8 cellular contexts compared by ENCODE assay signal in the genomic region with DNA sequence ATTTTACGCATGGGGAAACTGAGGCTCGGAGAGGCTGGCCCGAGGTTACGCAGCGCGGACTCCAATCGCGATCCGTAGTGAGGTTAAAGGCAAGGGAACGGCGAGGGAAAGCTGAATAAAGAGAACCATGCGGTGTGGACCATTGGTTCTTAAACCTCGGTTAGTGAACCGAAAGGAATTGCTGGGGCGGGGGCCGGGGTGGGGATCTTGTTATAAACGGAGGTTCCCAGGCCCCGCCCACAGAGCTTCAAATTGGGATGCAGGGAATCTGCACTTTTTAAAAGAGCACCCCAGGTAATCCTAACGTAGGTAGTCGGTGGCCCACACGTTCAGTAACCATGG. TPM values are rescaled to one million over a fixed set of nuclear protein-coding genes. Genes with fewer than 3 reads are reported as not detected.
DNase-seq lines count a peak whose midpoint lies in the region; ATAC-seq, FAIRE-seq and TF ChIP-seq lines count a peak whose summit lies in the region.

No MANE protein-coding gene starts in this region.

- H3K9ac ChIP-seq in keratinocyte (ENCODE audit: control insufficient read depth, extremely low read depth, insufficient read depth, low read length) = peak overlapping the region; percentile 88

- no peaks in the 10 kb centered on the region for H3K9me3 Mint-ChIP-seq in activated T-helper 2 cell treated with anti-CD3 and anti-CD28 coated beads, Interferon-gamma antibody, Interleukin-2, Interleukin-4, amounts not matched to agents 10 μg/mL and 5 μg/mL and 100 μg/mL, durations not matched to agents 14 hours and 24 hours and 36 hours

- H3K36me3 ChIP-seq in BJ (ENCODE audit: control insufficient read depth, insufficient read depth, low read length) (peaks cover 3% of the 10 kb centered on the region), keratinocyte (ENCODE audit: control insufficient read depth in 2 of 2, extremely low read depth in 1 of 2, insufficient read depth in 2 of 2, low read length in 2 of 2) (peaks cover 6% of the 10 kb centered on the region in 2 experiments), suprapubic skin (peaks cover 12% of the 10 kb centered on the region)

- H3K4me3 ChIP-seq in BJ (ENCODE audit: low read depth, low read length) (peak overlapping the region; percentile 82), keratinocyte (ENCODE audit: control insufficient read depth in 2 of 3, extremely low read depth in 1 of 3, insufficient read depth in 2 of 3, low read depth in 1 of 3, low read length in 3 of 3) (peak overlapping the region; percentile 77 to 91 (median 78)), suprapubic skin (peak overlapping the region; percentile 94)

- no peaks in the 10 kb centered on the region for H3K9me3 ChIP-seq in keratinocyte (ENCODE audit: control insufficient read depth, low read depth, low read length)
- H3K9me3 ChIP-seq in suprapubic skin = no peaks in the 10 kb centered on the region

- intact Hi-C loops in activated T-helper 2 cell treated with anti-CD3 and anti-CD28 coated beads, Interferon-gamma antibody, Interleukin-2, Interleukin-4, amounts not matched to agents 10 μg/mL and 5 μg/mL and 100 μg/mL, durations not matched to agents 14 hours and 24 hours and 36 hours (cut with micrococcal nuclease) = loop anchor here (1.0 to 5.0 kb wide), 2 partner anchors 163 to 169 kb away; partner anchors contain the start of gene VPS35L

- POLR2A ChIA-PET in BJ (lab: Charles Lee) = no interaction called here

- H3K4me2 ChIP-seq in keratinocyte (ENCODE audit: control insufficient read depth, extremely low read depth, insufficient read depth, low read depth, low read length) = peak overlapping the region; percentile 95

- dilution Hi-C loops in keratinocyte (cut with MboI; ENCODE audit: extremely low pct_ligation_motif_present, low sequenced_read_pairs) = no loop called here

- no peak overlapping the region for H3K27ac Mint-ChIP-seq in activated T-helper 2 cell treated with anti-CD3 and anti-CD28 coated beads, Interferon-gamma antibody, Interleukin-2, Interleukin-4, amounts not matched to agents 10 μg/mL and 5 μg/mL and 100 μg/mL, durations not matched to agents 14 hours and 24 hours and 36 hours

- CTCF ChIA-PET in BJ (lab: Yijun Ruan, JAX) = interaction anchor here (1.0 to 2.0 kb wide), 4 partner anchors 13 to 173 kb away, joined by 3 to 5 read pairs (median 4); partner anchors contain the start of gene GPRC5B

- TF ChIP-seq CTCF in BJ (IDR thresholded peaks at IDR 0.05; ENCODE audit: insufficient read depth, low read depth, low read length) = no peak
- no peak for TF ChIP-seq CTCF in keratinocyte (optimal IDR thresholded peaks at IDR 0.05 in 1 of 3, IDR thresholded peaks at IDR 0.05 in 1 of 3, conservative IDR thresholded peaks at IDR 0.05 in 1 of 3; ENCODE audit: extremely low read depth in 1 of 3, insufficient read depth in 2 of 3, low read length in 3 of 3)
- no peak for TF ChIP-seq CTCF in suprapubic skin (IDR thresholded peaks at IDR 0.05)

- H3K27me3 ChIP-seq in BJ (ENCODE audit: control insufficient read depth, insufficient read depth, low read length) = no peaks in the 10 kb centered on the region
- no peaks in the 10 kb centered on the region for H3K27me3 ChIP-seq in keratinocyte (ENCODE audit: control insufficient read depth, extremely low read depth, insufficient read depth, low read length)
- H3K27me3 ChIP-seq in suprapubic skin = no peaks in the 10 kb centered on the region

- DNase-seq in BJ (ENCODE audit: low read depth) = no peak
- no peak for DNase-seq in activated T-helper 2 cell treated with anti-CD3 and anti-CD28 coated beads, Interferon-gamma antibody, Interleukin-2, Interleukin-4, amounts not matched to agents 10 μg/mL and 5 μg/mL and 100 μg/mL, durations not matched to agents 14 hours and 24 hours and 36 hours (ENCODE audit: low spot score)
- no peak for DNase-seq in keratinocyte (ENCODE audit: low read depth, low spot score)
- no peak for DNase-seq in suprapubic skin (ENCODE audit: low spot score in 2 of 2)
- no peak for DNase-seq in stimulated activated CD4-positive, alpha-beta T cell treated with anti-CD3 and anti-CD28 coated beads, Interleukin-4, amount 100 ng/mL, for 1 hour
- no peak for DNase-seq in HUDEP-2 (lab: John Stamatoyannopoulos, UW; ENCODE audit: unreplicated experiment in 76 of 76)

- no peaks in the 10 kb centered on the region for H3K9me1 ChIP-seq in keratinocyte (ENCODE audit: control insufficient read depth, extremely low read depth, insufficient read depth, low read length)

- H4K20me1 ChIP-seq in keratinocyte (ENCODE audit: control insufficient read depth, extremely low read depth, insufficient read depth, low read length) = no peaks in the 10 kb centered on the region

- peaks cover 37% of the 10 kb centered on the region for H3K79me2 ChIP-seq in keratinocyte (ENCODE audit: control insufficient read depth, insufficient read depth, low read length)

- H2AFZ ChIP-seq in keratinocyte (ENCODE audit: control insufficient read depth, low read length) = peak overlapping the region; percentile 99

- H3K4me1 ChIP-seq in keratinocyte (ENCODE audit: control insufficient read depth, extremely low read depth, insufficient read depth, low read length) (peaks cover 15% of the 10 kb centered on the region), suprapubic skin (peaks cover 35% of the 10 kb centered on the region)

- H3K27ac ChIP-seq in keratinocyte (ENCODE audit: control insufficient read depth, insufficient read depth, low read length) (peak overlapping the region; percentile 82), suprapubic skin (peak overlapping the region; percentile 89)

- ATAC-seq in HG03432 (IDR thresholded peaks at IDR 0.05; ENCODE audit: unreplicated experiment) = peak; percentile 1
- ATAC-seq in HG02610 (IDR thresholded peaks at IDR 0.05; ENCODE audit: unreplicated experiment) = no peak

- no peak for TF ChIP-seq POLR2A in suprapubic skin (IDR thresholded peaks at IDR 0.05)

- H3K4me3 Mint-ChIP-seq in activated T-helper 2 cell treated with anti-CD3 and anti-CD28 coated beads, Interferon-gamma antibody, Interleukin-2, Interleukin-4, amounts not matched to agents 10 μg/mL and 5 μg/mL and 100 μg/mL, durations not matched to agents 14 hours and 24 hours and 36 hours (ENCODE audit: low read depth) = peak overlapping the region; percentile 93

- TF ChIP-seq EP300 in suprapubic skin (IDR thresholded peaks at IDR 0.05) = no peak

- 1% methylated on average over 21 of the region's 21 CpGs for WGBS in suprapubic skin

- H3K27me3 Mint-ChIP-seq in activated T-helper 2 cell treated with anti-CD3 and anti-CD28 coated beads, Interferon-gamma antibody, Interleukin-2, Interleukin-4, amounts not matched to agents 10 μg/mL and 5 μg/mL and 100 μg/mL, durations not matched to agents 14 hours and 24 hours and 36 hours (ENCODE audit: low read depth) = no peaks in the 10 kb centered on the region

- no peak for FAIRE-seq in keratinocyte (lab: Jason Lieb, UNC)

- H3K36me3 Mint-ChIP-seq in activated T-helper 2 cell treated with anti-CD3 and anti-CD28 coated beads, Interferon-gamma antibody, Interleukin-2, Interleukin-4, amounts not matched to agents 10 μg/mL and 5 μg/mL and 100 μg/mL, durations not matched to agents 14 hours and 24 hours and 36 hours (ENCODE audit: low read depth) = peaks cover 20% of the 10 kb centered on the region

- peaks cover 10% of the 10 kb centered on the region for H3K4me1 Mint-ChIP-seq in activated T-helper 2 cell treated with anti-CD3 and anti-CD28 coated beads, Interferon-gamma antibody, Interleukin-2, Interleukin-4, amounts not matched to agents 10 μg/mL and 5 μg/mL and 100 μg/mL, durations not matched to agents 14 hours and 24 hours and 36 hours (ENCODE audit: low read depth)

RNA-seq across cellular contexts. Expression of gene IQCK, which starts 0.5 kb away (rescaled TPM):
- polyA plus RNA-seq in BJ (2011; rRNA removed) (4.5 and 6.0 TPM in 2 replicates), keratinocyte (7.1 to 9.7 TPM (median 9.6 TPM) in 3 replicates)
- polyA minus RNA-seq in BJ (2011; rRNA and poly(A)+ RNA removed) = 2.8 and 5.6 TPM in 2 replicates
- 0.89 and 1.0 TPM in 2 replicates for total RNA-seq in activated T-helper 2 cell treated with anti-CD3 and anti-CD28 coated beads, Interferon-gamma antibody, Interleukin-2, Interleukin-4, amounts not matched to agents 10 μg/mL and 5 μg/mL and 100 μg/mL, durations not matched to agents 14 hours and 24 hours and 36 hours
- 2.6 TPM for polyA plus RNA-seq in keratinocyte (2011; ENCODE audit: low read depth)
- 8.4 and 13.0 TPM in 2 replicates for polyA plus RNA-seq in keratinocyte (2011; cell fraction: cytosol; rRNA removed)
- 11.2 and 12.5 TPM in 2 replicates for polyA plus RNA-seq in keratinocyte (2011; cell fraction: nucleus; rRNA removed)
- 3.4 and 6.4 TPM in 2 replicates for polyA plus RNA-seq in keratinocyte (2012; ENCODE audit: low replicate concordance)
- polyA minus RNA-seq in keratinocyte = 0.62 to 10.9 TPM (median 7.4 TPM) in 3 replicates
- 4.8 TPM for polyA minus RNA-seq in keratinocyte (2011; cell fraction: cytosol; rRNA and poly(A)+ RNA removed)
- 5.4 and 7.8 TPM in 2 replicates for polyA minus RNA-seq in keratinocyte (2011; cell fraction: nucleus; rRNA and poly(A)+ RNA removed)
- total RNA-seq in suprapubic skin = 10 to 100 TPM; 10.7 to 21.6 (median 18.7) TPM

RNA-seq across cellular contexts. Expression of gene KNOP1, which starts 0.6 kb away (rescaled TPM):
- polyA plus RNA-seq in BJ (2011; rRNA removed) (5.0 and 6.8 TPM in 2 replicates), keratinocyte (13.6 to 19.8 TPM (median 16.8 TPM) in 3 replicates)
- 3.6 and 3.8 TPM in 2 replicates for polyA minus RNA-seq in BJ (2011; rRNA and poly(A)+ RNA removed)
- total RNA-seq in activated T-helper 2 cell treated with anti-CD3 and anti-CD28 coated beads, Interferon-gamma antibody, Interleukin-2, Interleukin-4, amounts not matched to agents 10 μg/mL and 5 μg/mL and 100 μg/mL, durations not matched to agents 14 hours and 24 hours and 36 hours = 29.2 and 30.1 TPM in 2 replicates
- 54.8 TPM for polyA plus RNA-seq in keratinocyte (2011; ENCODE audit: low read depth)
- polyA plus RNA-seq in keratinocyte (2011; cell fraction: cytosol; rRNA removed) = 15.2 and 16.5 TPM in 2 replicates
- polyA plus RNA-seq in keratinocyte (2011; cell fraction: nucleus; rRNA removed) = 15.9 and 18.2 TPM in 2 replicates
- 27.2 and 31.7 TPM in 2 replicates for polyA plus RNA-seq in keratinocyte (2012; ENCODE audit: low replicate concordance)
- 4.8 to 9.1 TPM (median 8.5 TPM) in 3 replicates for polyA minus RNA-seq in keratinocyte
- 4.4 TPM for polyA minus RNA-seq in keratinocyte (2011; cell fraction: cytosol; rRNA and poly(A)+ RNA removed)
- 3.4 and 5.9 TPM in 2 replicates for polyA minus RNA-seq in keratinocyte (2011; cell fraction: nucleus; rRNA and poly(A)+ RNA removed)
- total RNA-seq in suprapubic skin = 10 to 100 TPM in 3 of 4 donors, 1 to 10 TPM in 1; 7.9 to 22.8 (median 19.5) TPM
